In the genomic region with DNA sequence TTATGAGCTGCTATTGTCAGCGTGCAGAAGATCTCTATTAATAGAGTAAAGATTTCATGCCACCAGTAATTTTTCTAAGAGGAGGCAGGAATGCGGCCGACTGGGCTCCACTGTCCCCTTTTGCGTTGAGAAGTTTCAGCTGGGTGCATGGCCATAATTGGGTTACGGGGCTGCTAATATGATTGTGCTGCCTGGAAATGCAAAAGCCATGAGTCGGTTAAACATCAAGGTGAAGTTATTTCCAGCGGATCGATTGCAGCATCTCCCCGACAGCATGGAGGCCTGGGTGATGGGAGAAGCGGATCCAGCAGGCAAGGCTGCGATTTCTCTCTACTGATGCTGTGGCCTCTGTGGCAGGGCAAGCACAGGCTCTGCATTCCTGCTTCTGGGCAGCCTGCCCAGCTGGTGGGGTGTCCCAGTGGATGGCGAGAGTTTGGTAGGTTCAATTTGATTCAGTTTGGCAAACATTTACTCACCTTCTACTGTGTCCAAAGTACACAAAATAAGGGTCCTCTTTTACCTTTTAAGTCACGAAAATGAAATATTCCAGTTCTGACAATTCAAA, we compare ENCODE assay signal across 1 cellular context.
TF ChIP-seq lines count a peak whose summit lies in the region.

No MANE protein-coding gene starts in this region.

TF ChIP-seq in IMR-90, 13 proteins besides CTCF, POLR2A, EP300 and RAD21:
- TF ChIP-seq, protein P1, sequence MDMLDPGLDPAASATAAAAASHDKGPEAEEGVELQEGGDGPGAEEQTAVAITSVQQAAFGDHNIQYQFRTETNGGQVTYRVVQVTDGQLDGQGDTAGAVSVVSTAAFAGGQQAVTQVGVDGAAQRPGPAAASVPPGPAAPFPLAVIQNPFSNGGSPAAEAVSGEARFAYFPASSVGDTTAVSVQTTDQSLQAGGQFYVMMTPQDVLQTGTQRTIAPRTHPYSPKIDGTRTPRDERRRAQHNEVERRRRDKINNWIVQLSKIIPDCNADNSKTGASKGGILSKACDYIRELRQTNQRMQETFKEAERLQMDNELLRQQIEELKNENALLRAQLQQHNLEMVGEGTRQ (IDR thresholded peaks at IDR 0.05; ENCODE audit: low read depth, low read length), result no peak
- TF ChIP-seq SMC3 (IDR thresholded peaks at IDR 0.05; ENCODE audit: low read depth, low read length), result no peak
